1 cellular context compared by ENCODE assay signal in the genomic region with DNA sequence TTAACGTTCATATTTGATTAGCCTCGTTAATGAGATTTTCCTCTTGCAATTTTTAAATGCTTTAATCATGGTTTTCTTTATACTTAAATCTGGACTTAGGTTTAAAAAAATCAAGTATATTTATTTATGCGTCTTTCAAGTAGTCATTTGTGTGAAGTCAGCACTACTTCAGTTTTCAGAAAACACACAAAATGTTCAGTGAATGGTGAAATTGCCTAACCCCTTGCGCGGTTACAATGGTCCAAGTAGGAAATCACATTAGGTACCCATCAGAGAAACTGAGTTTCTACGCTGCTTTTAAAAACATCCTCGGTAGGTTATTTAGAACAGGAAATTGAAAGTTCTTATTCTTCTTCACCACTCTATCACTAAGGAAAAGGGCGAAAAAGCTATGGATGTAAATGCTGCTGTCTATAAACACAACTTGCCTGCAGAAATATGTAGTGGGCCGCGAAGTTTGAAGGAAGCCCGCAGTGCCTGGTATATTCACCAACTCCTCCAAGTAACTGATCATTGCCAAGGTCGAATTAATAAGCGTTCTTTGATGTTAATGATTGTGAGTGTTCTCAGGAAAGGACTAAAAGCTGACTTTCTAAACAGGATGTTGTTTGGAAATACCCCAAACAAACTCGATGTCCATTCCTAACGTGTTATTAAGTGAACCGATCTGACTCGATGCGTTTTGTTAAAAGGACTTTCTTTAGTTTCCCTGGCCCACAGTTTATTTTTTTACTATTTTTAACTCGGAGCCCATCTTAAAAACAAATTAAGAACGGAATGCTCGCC.
A peak's percentile ranks its signal among the peaks of the same experiment; 100 is the strongest.
TF ChIP-seq lines count a peak whose summit lies in the region.

No MANE protein-coding gene starts in this region.

TF ChIP-seq in HEK293, 187 proteins besides CTCF, POLR2A, EP300 and RAD21 (continued from another document):
- TF ChIP-seq, protein P1, sequence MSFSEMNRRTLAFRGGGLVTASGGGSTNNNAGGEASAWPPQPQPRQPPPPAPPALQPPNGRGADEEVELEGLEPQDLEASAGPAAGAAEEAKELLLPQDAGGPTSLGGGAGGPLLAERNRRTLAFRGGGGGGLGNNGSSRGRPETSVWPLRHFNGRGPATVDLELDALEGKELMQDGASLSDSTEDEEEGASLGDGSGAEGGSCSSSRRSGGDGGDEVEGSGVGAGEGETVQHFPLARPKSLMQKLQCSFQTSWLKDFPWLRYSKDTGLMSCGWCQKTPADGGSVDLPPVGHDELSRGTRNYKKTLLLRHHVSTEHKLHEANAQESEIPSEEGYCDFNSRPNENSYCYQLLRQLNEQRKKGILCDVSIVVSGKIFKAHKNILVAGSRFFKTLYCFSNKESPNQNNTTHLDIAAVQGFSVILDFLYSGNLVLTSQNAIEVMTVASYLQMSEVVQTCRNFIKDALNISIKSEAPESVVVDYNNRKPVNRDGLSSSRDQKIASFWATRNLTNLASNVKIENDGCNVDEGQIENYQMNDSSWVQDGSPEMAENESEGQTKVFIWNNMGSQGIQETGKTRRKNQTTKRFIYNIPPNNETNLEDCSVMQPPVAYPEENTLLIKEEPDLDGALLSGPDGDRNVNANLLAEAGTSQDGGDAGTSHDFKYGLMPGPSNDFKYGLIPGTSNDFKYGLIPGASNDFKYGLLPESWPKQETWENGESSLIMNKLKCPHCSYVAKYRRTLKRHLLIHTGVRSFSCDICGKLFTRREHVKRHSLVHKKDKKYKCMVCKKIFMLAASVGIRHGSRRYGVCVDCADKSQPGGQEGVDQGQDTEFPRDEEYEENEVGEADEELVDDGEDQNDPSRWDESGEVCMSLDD (tag by site-specific recombination; IDR thresholded peaks at IDR 0.05), result no peak
- TF ChIP-seq ZNF292 (tag by site-specific recombination; IDR thresholded peaks at IDR 0.05; ENCODE audit: borderline replicate concordance, low read depth), result no peak
- no peak for TF ChIP-seq ZNF621 (tag by site-specific recombination; IDR thresholded peaks at IDR 0.05)
- TF ChIP-seq ZNF629 (tag by site-specific recombination; IDR thresholded peaks at IDR 0.05), result 0 out of 2 replicates have a peak, but pooled peaks have one; percentile 8
- no peak for TF ChIP-seq ZNF341 (tag by site-specific recombination; IDR thresholded peaks at IDR 0.05; ENCODE audit: low read depth)
- no peak for TF ChIP-seq ZNF677 (tag by site-specific recombination; IDR thresholded peaks at IDR 0.05)
